In the genomic region with DNA sequence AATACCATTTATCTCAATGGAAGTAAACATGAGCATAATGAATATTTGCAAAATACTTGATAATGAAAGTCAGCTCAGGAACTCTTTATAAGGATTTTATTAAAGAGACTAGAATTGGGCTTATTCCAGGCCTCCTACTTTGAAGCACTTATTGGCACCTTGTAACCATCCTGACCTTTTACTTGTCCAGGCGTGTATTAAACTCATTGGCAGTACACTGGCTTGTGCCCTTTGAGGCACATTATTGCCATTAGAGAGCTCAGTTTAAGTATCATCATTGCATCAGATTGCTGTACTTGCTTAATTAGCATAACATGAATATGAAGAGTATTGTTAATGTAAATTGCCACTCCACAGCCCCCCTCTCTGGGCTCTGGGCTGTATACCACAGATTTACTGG, we compare ENCODE assay signal across 2 cellular contexts.
TF ChIP-seq lines count a peak whose summit lies in the region.

No MANE protein-coding gene starts in this region.

TF ChIP-seq in GM23338, 12 proteins besides CTCF, POLR2A, EP300 and RAD21 (continued from another document):
- TF ChIP-seq ETS1 (IDR thresholded peaks at IDR 0.05) (no peak), JUNB (IDR thresholded peaks at IDR 0.05; ENCODE audit: unreplicated experiment) (no peak), EZH2phosphoT487 (IDR thresholded peaks at IDR 0.05; ENCODE audit: unreplicated experiment) (no peak), EZH2 (IDR thresholded peaks at IDR 0.05; ENCODE audit: low read depth, unreplicated experiment) (no peak), ZNF462 (CRISPR knock-in tag; IDR thresholded peaks at IDR 0.05) (no peak), CREB1 (CRISPR knock-in tag; IDR thresholded peaks at IDR 0.05; ENCODE audit: low read depth) (no peak), ZNF331 (CRISPR knock-in tag; IDR thresholded peaks at IDR 0.05; ENCODE audit: low read depth) (no peak), REST (IDR thresholded peaks at IDR 0.05; ENCODE audit: unreplicated experiment) (no peak)

TF ChIP-seq in WTC11, 78 proteins besides CTCF, POLR2A, EP300 and RAD21 (continued from another document):
- TF ChIP-seq ATF2 (CRISPR knock-in tag; IDR thresholded peaks at IDR 0.05; ENCODE audit: borderline replicate concordance, low read depth) (no peak), GABPB1 (CRISPR knock-in tag; IDR thresholded peaks at IDR 0.05) (no peak), MAX (CRISPR knock-in tag; IDR thresholded peaks at IDR 0.05) (no peak), NFYB (CRISPR knock-in tag; conservative IDR thresholded peaks at IDR 0.05; ENCODE audit: low read depth) (no peak), ESRRA (CRISPR knock-in tag; IDR thresholded peaks at IDR 0.05; ENCODE audit: borderline replicate concordance) (no peak), FOXK1 (CRISPR knock-in tag; IDR thresholded peaks at IDR 0.05) (no peak), NR2C2 (CRISPR knock-in tag; IDR thresholded peaks at IDR 0.05) (no peak), EMX1 (CRISPR knock-in tag; IDR thresholded peaks at IDR 0.05) (no peak), RORB (CRISPR knock-in tag; IDR thresholded peaks at IDR 0.05) (no peak), ZNF121 (CRISPR knock-in tag; IDR thresholded peaks at IDR 0.05) (no peak), SMAD3 (CRISPR knock-in tag; IDR thresholded peaks at IDR 0.05; ENCODE audit: borderline replicate concordance) (no peak), NR1H2 (CRISPR knock-in tag; IDR thresholded peaks at IDR 0.05) (no peak), ZNF219 (CRISPR knock-in tag; IDR thresholded peaks at IDR 0.05; ENCODE audit: borderline replicate concordance) (no peak), SP1 (CRISPR knock-in tag; conservative IDR thresholded peaks at IDR 0.05) (no peak)
- TF ChIP-seq, protein P1, sequence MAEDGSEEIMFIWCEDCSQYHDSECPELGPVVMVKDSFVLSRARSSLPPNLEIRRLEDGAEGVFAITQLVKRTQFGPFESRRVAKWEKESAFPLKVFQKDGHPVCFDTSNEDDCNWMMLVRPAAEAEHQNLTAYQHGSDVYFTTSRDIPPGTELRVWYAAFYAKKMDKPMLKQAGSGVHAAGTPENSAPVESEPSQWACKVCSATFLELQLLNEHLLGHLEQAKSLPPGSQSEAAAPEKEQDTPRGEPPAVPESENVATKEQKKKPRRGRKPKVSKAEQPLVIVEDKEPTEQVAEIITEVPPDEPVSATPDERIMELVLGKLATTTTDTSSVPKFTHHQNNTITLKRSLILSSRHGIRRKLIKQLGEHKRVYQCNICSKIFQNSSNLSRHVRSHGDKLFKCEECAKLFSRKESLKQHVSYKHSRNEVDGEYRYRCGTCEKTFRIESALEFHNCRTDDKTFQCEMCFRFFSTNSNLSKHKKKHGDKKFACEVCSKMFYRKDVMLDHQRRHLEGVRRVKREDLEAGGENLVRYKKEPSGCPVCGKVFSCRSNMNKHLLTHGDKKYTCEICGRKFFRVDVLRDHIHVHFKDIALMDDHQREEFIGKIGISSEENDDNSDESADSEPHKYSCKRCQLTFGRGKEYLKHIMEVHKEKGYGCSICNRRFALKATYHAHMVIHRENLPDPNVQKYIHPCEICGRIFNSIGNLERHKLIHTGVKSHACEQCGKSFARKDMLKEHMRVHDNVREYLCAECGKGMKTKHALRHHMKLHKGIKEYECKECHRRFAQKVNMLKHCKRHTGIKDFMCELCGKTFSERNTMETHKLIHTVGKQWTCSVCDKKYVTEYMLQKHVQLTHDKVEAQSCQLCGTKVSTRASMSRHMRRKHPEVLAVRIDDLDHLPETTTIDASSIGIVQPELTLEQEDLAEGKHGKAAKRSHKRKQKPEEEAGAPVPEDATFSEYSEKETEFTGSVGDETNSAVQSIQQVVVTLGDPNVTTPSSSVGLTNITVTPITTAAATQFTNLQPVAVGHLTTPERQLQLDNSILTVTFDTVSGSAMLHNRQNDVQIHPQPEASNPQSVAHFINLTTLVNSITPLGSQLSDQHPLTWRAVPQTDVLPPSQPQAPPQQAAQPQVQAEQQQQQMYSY (CRISPR knock-in tag; IDR thresholded peaks at IDR 0.05), result no peak
